In the genomic region with DNA sequence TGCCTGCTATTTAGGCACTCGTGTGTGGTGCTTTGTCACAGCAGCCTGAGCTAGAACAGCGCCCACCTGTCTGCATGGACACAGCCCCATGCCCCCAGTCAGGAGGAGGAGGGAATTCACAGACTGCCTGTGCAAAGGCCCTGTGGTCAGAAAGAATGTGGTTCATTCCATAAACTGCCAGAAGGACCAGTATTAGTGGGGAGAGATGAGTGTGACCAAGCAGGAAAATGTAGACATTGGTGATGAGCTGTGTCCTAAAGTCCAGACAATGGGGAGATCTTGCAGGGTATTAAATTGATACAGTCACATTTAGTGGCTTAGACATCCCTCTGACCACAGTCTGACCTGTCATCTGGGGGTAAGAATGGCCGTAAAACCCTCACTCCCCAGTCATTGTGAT, we compare ENCODE assay signal across 26 cellular contexts.
"Had no signal": no experiment of that assay in that cellular context is flagged by ENCODE, and none has a peak within 500 bp of the region (broad histone marks: within the 10 kb centered on the region; RNA-seq: fewer than 3 reads in every experiment).

No MANE protein-coding gene starts in this region.

- H3K4me3 ChIP-seq: dorsolateral prefrontal cortex, hepatocyte, left lung, sigmoid colon, spleen, upper lobe of left lung had no signal

- H3K4me1 ChIP-seq: upper lobe of left lung had no signal

- ATAC-seq: effector memory CD8-positive, alpha-beta T cell; esophagus mucosa; left lung; natural killer cell treated with Interleukin-12 subunit alpha and Interleukin-12 subunit beta and Interleukin-15 and Interleukin-18, amount 100 ng/mL, for 72 hours; stimulated activated naive CD8-positive, alpha-beta T cell treated with anti-CD3 and anti-CD28 coated beads, Interleukin-15, Interleukin-2, amounts not matched to agents 100 U/mL and 50 U/mL, for 24 hours had no signal

- H3K36me3 Mint-ChIP-seq: activated CD4-positive, alpha-beta memory T cell treated with anti-CD3 and anti-CD28 coated beads for 36 hours; activated naive CD4-positive, alpha-beta T cell treated with anti-CD3 and anti-CD28 coated beads, Interleukin-2, amount 50 U/mL, for 24 hours; brain; immature natural killer cell; mesothelial cell of epicardium; natural killer cell treated with Interleukin-12 subunit alpha and Interleukin-12 subunit beta and Interleukin-15 and Interleukin-18, amount 100 ng/mL, for 72 hours had no signal

- H2AFZ ChIP-seq: hepatocyte, parathyroid adenoma had no signal

- H3K9ac ChIP-seq: parathyroid adenoma had no signal

- DNase-seq: activated CD4-positive, alpha-beta memory T cell treated with anti-CD3 and anti-CD28 coated beads for 36 hours; activated CD4-positive, alpha-beta T cell treated with anti-CD3 and anti-CD28 coated beads for 48 hours; activated CD4-positive, CD25-positive, alpha-beta regulatory T cell; activated gamma-delta T cell treated with Interleukin-2 at 50 U/mL for 16 hours; activated T-cell treated with anti-CD3 and anti-CD28 coated beads for 4 hours; anterior cingulate cortex; effector memory CD8-positive, alpha-beta T cell; foreskin melanocyte; immature natural killer cell; left lung; mammary epithelial cell; sigmoid colon; spleen; stimulated activated CD4-positive, alpha-beta T cell treated with anti-CD3 and anti-CD28 coated beads, Interleukin-4, amount 100 ng/mL, for 1 hour; stimulated activated naive CD8-positive, alpha-beta T cell treated with anti-CD3 and anti-CD28 coated beads, Interleukin-15, Interleukin-2, amounts not matched to agents 100 U/mL and 50 U/mL, for 24 hours; T1000; upper lobe of left lung had no signal

- H3K4me3 Mint-ChIP-seq: activated CD4-positive, alpha-beta memory T cell treated with anti-CD3 and anti-CD28 coated beads for 36 hours; activated naive CD4-positive, alpha-beta T cell treated with anti-CD3 and anti-CD28 coated beads, Interleukin-2, amount 50 U/mL, for 24 hours; activated T-helper 1 cell treated with anti-CD3 and anti-CD28 coated beads, Interleukin-12 subunit alpha, Interleukin-12 subunit beta, Interleukin-2, Interleukin-4 antibody, amounts not matched to agents 30 ng/mL and 10 ng/mL and 1 ng/mL, durations not matched to agents 14 hours and 24 hours and 36 hours; effector memory CD8-positive, alpha-beta T cell; immature natural killer cell; mesothelial cell of epicardium; natural killer cell treated with Interleukin-12 subunit alpha and Interleukin-12 subunit beta and Interleukin-15 and Interleukin-18, amount 100 ng/mL, for 72 hours had no signal

- H3K36me3 ChIP-seq: left lung, sigmoid colon, spleen, upper lobe of left lung had no signal

- H3K79me2 ChIP-seq: hepatocyte, parathyroid adenoma had no signal

- H3K9me3 ChIP-seq: sigmoid colon, upper lobe of left lung had no signal

- H3K4me2 ChIP-seq: hepatocyte had no signal

- H3K27ac ChIP-seq: dorsolateral prefrontal cortex, hepatocyte, left lung, parathyroid adenoma, sigmoid colon, spleen, upper lobe of left lung had no signal

- H3K27me3 ChIP-seq: dorsolateral prefrontal cortex, hepatocyte, left lung, sigmoid colon, spleen, upper lobe of left lung had no signal

- H3K27ac Mint-ChIP-seq: activated CD4-positive, alpha-beta memory T cell treated with anti-CD3 and anti-CD28 coated beads for 36 hours; activated naive CD4-positive, alpha-beta T cell treated with anti-CD3 and anti-CD28 coated beads, Interleukin-2, amount 50 U/mL, for 24 hours; activated T-helper 1 cell treated with anti-CD3 and anti-CD28 coated beads, Interleukin-12 subunit alpha, Interleukin-12 subunit beta, Interleukin-2, Interleukin-4 antibody, amounts not matched to agents 30 ng/mL and 10 ng/mL and 1 ng/mL, durations not matched to agents 14 hours and 24 hours and 36 hours; effector memory CD8-positive, alpha-beta T cell; immature natural killer cell; mesothelial cell of epicardium; natural killer cell treated with Interleukin-12 subunit alpha and Interleukin-12 subunit beta and Interleukin-15 and Interleukin-18, amount 100 ng/mL, for 72 hours had no signal

- H3K9me3 Mint-ChIP-seq: activated naive CD4-positive, alpha-beta T cell treated with anti-CD3 and anti-CD28 coated beads, Interleukin-2, amount 50 U/mL, for 24 hours; activated T-helper 1 cell treated with anti-CD3 and anti-CD28 coated beads, Interleukin-12 subunit alpha, Interleukin-12 subunit beta, Interleukin-2, Interleukin-4 antibody, amounts not matched to agents 30 ng/mL and 10 ng/mL and 1 ng/mL, durations not matched to agents 14 hours and 24 hours and 36 hours; effector memory CD8-positive, alpha-beta T cell; natural killer cell treated with Interleukin-12 subunit alpha and Interleukin-12 subunit beta and Interleukin-15 and Interleukin-18, amount 100 ng/mL, for 72 hours had no signal
